ENCODE assay signal across 15 cellular contexts in the genomic region with DNA sequence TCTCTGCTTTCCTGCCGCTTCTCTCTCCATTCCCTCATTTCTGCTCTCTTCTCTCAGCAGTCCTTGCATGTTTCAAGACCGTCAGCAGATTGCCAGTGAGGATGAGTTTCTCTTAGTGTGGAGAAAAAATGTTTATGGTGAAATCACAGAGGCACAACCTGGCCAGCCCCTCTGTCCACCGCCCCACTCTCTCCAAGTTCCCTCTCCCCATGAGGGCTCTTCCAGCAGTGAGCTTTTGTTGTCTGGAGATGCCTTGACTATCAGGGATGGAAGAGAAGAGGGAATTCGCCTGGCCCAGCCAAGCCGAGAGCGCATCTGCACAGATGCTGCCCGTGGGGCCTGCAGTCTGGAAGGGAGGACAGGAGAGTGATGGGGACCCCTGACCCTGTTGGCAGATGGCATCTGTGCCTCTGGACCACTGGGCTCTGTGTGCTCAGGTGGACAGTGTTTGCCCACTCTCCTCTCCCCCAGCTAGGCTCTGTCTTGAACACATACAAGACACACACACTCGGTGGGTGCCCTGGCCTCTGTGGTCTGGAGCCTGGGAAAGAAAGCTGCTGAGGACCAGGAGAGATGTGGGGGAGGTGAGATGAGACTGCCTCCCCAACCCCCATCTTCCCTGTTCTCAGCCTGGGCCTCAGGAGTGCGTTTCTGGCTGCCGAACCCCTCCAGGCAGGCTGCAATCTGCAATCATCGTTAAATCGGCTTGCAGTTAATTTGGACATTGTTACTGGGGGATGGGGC. TPM values are rescaled to one million over a fixed set of nuclear protein-coding genes. Genes with fewer than 3 reads are reported as not detected.
DNase-seq lines count a peak whose midpoint lies in the region; ATAC-seq and TF ChIP-seq lines count a peak whose summit lies in the region.
"Had no signal": no experiment of that assay in that cellular context is flagged by ENCODE, and none has a peak within 500 bp of the region (broad histone marks: within the 10 kb centered on the region; RNA-seq: fewer than 3 reads in every experiment).

No MANE protein-coding gene starts in this region.

- peak; percentile 59 for DNase-seq in GM23338 (ENCODE audit: low spot score)
- peak; percentile 26 for DNase-seq in SK-N-DZ (ENCODE audit: low spot score)
- DNase-seq in retina, result peak; percentile 63
- no peak for DNase-seq in Ammon's horn (ENCODE audit: low spot score)
- DNase-seq in hippocampal formation (lab: John Stamatoyannopoulos, UW), result no peak
- DNase-seq in GF-D8 (lab: John Stamatoyannopoulos, UW), result no peak
- no peak for DNase-seq in HUDEP-2 (lab: John Stamatoyannopoulos, UW; ENCODE audit: unreplicated experiment in 76 of 76)
- DNase-seq: activated T-cell treated with anti-CD3 and anti-CD28 coated beads for 4 hours; Calu3; cerebellar nuclear complex; gastrocnemius medialis; NCI-H2081 treated with DMSO at 0.1 percent for 48 hours; stimulated activated CD4-positive, alpha-beta T cell treated with anti-CD3 and anti-CD28 coated beads, Interleukin-15, amount 100 ng/mL, for 24 hours had no signal

- H3K4me3 ChIP-seq in GM23338 (peak overlapping the region; percentile 53), iPS-15b (ENCODE audit: low read depth, low read length) (peak overlapping the region; percentile 38)
- H3K4me3 ChIP-seq: gastrocnemius medialis had no signal

- H3K9me3 Mint-ChIP-seq in GM23338, result no peaks in the 10 kb centered on the region
- H3K9me3 Mint-ChIP-seq: stimulated activated effector memory CD8-positive, alpha-beta T cell treated with anti-CD3 and anti-CD28 coated beads, Interleukin-12 subunit alpha, Interleukin-12 subunit beta, amount 100 ng/mL, for 72 hours had no signal

- H3K4me1 Mint-ChIP-seq in GM23338, result peaks cover 62% of the 10 kb centered on the region

- peak overlapping the region; percentile 96 for H3K27ac Mint-ChIP-seq in GM23338
- H3K27ac Mint-ChIP-seq: stimulated activated effector memory CD8-positive, alpha-beta T cell treated with anti-CD3 and anti-CD28 coated beads, Interleukin-12 subunit alpha, Interleukin-12 subunit beta, amount 100 ng/mL, for 72 hours had no signal

- peak overlapping the region; percentile 85 for H3K4me2 ChIP-seq in GM23338

- no peaks in the 10 kb centered on the region for H3K27me3 ChIP-seq in GM23338 (ENCODE audit: insufficient read depth)
- no peaks in the 10 kb centered on the region for H3K27me3 ChIP-seq in iPS-15b (ENCODE audit: control insufficient read depth, insufficient read depth, low read length)

- peaks cover 26% of the 10 kb centered on the region for H3K36me3 Mint-ChIP-seq in GM23338 (ENCODE audit: low read depth)

- H3K79me2 ChIP-seq in GM23338 (replicated peaks; ENCODE audit: insufficient read depth), result peaks cover 93% of the 10 kb centered on the region

- peaks cover 24% of the 10 kb centered on the region for H3K27me3 Mint-ChIP-seq in GM23338 (ENCODE audit: insufficient read depth, low read depth, poor library complexity)

- peaks cover 32% of the 10 kb centered on the region for H4K20me1 ChIP-seq in GM23338 (replicated peaks; ENCODE audit: insufficient read depth)

- peak overlapping the region; percentile 97 for H3K27ac ChIP-seq in GM23338 (ENCODE audit: low read depth)

- peak overlapping the region; percentile 75 for H3K4me3 Mint-ChIP-seq in GM23338
- H3K4me3 Mint-ChIP-seq: stimulated activated effector memory CD8-positive, alpha-beta T cell treated with anti-CD3 and anti-CD28 coated beads, Interleukin-12 subunit alpha, Interleukin-12 subunit beta, amount 100 ng/mL, for 72 hours had no signal

- no peak overlapping the region for H2AFZ ChIP-seq in GM23338

- no peaks in the 10 kb centered on the region for H3K36me3 ChIP-seq in GM23338 (ENCODE audit: insufficient read depth)
- peaks cover 18% of the 10 kb centered on the region for H3K36me3 ChIP-seq in iPS-15b (ENCODE audit: control insufficient read depth, insufficient read depth, low read length)
- H3K36me3 ChIP-seq: gastrocnemius medialis had no signal

- H3K4me1 ChIP-seq in GM23338 (ENCODE audit: insufficient read depth) (peaks cover 61% of the 10 kb centered on the region), iPS-15b (ENCODE audit: control insufficient read depth, insufficient read depth, low read length) (peaks cover 37% of the 10 kb centered on the region)

- TF ChIP-seq CTCF in GM23338 (conservative IDR thresholded peaks at IDR 0.05; ENCODE audit: low read depth in 2 of 2), result no peak

- H3K9me2 ChIP-seq in GM23338 (ENCODE audit: insufficient read depth), result no peaks in the 10 kb centered on the region

- peak; percentile 12 for ATAC-seq in GM23338
- ATAC-seq: gastrocnemius medialis; stimulated activated effector memory CD8-positive, alpha-beta T cell treated with anti-CD3 and anti-CD28 coated beads, Interleukin-12 subunit alpha, Interleukin-12 subunit beta, amount 100 ng/mL, for 72 hours had no signal

- H3F3A ChIP-seq in GM23338 (replicated peaks; ENCODE audit: low read depth), result peaks cover 9% of the 10 kb centered on the region; the same call in 1 of the 2 replicates

- H3K9me3 ChIP-seq in iPS-15b (ENCODE audit: control insufficient read depth, insufficient read depth, low read length), result no peaks in the 10 kb centered on the region
- H3K9me3 ChIP-seq: gastrocnemius medialis had no signal

- H3K9ac ChIP-seq in iPS-15b (ENCODE audit: low read depth, low read length), result peak overlapping the region; percentile 54

TF ChIP-seq in GM23338, 12 proteins besides CTCF, POLR2A, EP300 and RAD21 (continues in another document):
- TF ChIP-seq STAT1 (IDR thresholded peaks at IDR 0.05; ENCODE audit: unreplicated experiment) (no peak), EZH2phosphoT487 (IDR thresholded peaks at IDR 0.05; ENCODE audit: unreplicated experiment) (no peak), ZNF331 (CRISPR knock-in tag; IDR thresholded peaks at IDR 0.05; ENCODE audit: low read depth) (no peak), POLR2AphosphoS5 (IDR thresholded peaks at IDR 0.05; ENCODE audit: low read depth) (no peak; the same call in none of the 2 replicates)
- TF ChIP-seq, protein P1, sequence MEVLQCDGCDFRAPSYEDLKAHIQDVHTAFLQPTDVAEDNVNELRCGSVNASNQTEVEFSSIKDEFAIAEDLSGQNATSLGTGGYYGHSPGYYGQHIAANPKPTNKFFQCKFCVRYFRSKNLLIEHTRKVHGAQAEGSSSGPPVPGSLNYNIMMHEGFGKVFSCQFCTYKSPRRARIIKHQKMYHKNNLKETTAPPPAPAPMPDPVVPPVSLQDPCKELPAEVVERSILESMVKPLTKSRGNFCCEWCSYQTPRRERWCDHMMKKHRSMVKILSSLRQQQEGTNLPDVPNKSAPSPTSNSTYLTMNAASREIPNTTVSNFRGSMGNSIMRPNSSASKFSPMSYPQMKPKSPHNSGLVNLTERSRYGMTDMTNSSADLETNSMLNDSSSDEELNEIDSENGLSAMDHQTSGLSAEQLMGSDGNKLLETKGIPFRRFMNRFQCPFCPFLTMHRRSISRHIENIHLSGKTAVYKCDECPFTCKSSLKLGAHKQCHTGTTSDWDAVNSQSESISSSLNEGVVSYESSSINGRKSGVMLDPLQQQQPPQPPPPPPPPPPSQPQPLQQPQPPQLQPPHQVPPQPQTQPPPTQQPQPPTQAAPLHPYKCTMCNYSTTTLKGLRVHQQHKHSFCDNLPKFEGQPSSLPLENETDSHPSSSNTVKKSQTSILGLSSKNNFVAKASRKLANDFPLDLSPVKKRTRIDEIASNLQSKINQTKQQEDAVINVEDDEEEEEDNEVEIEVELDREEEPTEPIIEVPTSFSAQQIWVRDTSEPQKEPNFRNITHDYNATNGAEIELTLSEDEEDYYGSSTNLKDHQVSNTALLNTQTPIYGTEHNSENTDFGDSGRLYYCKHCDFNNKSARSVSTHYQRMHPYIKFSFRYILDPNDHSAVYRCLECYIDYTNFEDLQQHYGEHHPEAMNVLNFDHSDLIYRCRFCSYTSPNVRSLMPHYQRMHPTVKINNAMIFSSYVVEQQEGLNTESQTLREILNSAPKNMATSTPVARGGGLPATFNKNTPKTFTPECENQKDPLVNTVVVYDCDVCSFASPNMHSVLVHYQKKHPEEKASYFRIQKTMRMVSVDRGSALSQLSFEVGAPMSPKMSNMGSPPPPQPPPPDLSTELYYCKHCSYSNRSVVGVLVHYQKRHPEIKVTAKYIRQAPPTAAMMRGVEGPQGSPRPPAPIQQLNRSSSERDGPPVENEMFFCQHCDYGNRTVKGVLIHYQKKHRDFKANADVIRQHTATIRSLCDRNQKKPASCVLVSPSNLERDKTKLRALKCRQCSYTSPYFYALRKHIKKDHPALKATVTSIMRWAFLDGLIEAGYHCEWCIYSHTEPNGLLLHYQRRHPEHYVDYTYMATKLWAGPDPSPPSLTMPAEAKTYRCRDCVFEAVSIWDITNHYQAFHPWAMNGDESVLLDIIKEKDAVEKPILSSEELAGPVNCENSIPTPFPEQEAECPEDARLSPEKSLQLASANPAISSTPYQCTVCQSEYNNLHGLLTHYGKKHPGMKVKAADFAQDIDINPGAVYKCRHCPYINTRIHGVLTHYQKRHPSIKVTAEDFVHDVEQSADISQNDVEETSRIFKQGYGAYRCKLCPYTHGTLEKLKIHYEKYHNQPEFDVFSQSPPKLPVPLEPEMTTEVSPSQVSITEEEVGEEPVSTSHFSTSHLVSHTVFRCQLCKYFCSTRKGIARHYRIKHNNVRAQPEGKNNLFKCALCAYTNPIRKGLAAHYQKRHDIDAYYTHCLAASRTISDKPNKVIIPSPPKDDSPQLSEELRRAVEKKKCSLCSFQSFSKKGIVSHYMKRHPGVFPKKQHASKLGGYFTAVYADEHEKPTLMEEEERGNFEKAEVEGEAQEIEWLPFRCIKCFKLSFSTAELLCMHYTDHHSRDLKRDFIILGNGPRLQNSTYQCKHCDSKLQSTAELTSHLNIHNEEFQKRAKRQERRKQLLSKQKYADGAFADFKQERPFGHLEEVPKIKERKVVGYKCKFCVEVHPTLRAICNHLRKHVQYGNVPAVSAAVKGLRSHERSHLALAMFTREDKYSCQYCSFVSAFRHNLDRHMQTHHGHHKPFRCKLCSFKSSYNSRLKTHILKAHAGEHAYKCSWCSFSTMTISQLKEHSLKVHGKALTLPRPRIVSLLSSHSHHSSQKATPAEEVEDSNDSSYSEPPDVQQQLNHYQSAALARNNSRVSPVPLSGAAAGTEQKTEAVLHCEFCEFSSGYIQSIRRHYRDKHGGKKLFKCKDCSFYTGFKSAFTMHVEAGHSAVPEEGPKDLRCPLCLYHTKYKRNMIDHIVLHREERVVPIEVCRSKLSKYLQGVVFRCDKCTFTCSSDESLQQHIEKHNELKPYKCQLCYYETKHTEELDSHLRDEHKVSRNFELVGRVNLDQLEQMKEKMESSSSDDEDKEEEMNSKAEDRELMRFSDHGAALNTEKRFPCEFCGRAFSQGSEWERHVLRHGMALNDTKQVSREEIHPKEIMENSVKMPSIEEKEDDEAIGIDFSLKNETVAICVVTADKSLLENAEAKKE (CRISPR knock-in tag; IDR thresholded peaks at IDR 0.05), result no peak

RNA-seq across cellular contexts. Expression of a gene that starts 4.4 kb away (rescaled TPM):
- total RNA-seq in GM23338 (2014; rRNA removed; shearing (Covaris generic)), result 314 and 367 TPM in 2 replicates
- 240 and 241 TPM in 2 replicates for polyA plus RNA-seq in GM23338 (2016; fragmentation: Nextera tagmentation; extraction: Ambion mirVana)
- 94.1 and 96.8 TPM in 2 replicates for polyA plus RNA-seq in SK-N-DZ (2014; cell fraction: cytosol; rRNA removed)
- 45.4 and 55.7 TPM in 2 replicates for polyA plus RNA-seq in SK-N-DZ (2014; cell fraction: nucleus; rRNA removed)

RNA-seq across cellular contexts. Expression of a gene that starts 55.9 kb away (rescaled TPM):
- total RNA-seq in GM23338 (2014; rRNA removed; shearing (Covaris generic)), result not detected in 2 replicates
- polyA plus RNA-seq in GM23338 (2016; fragmentation: Nextera tagmentation; extraction: Ambion mirVana), result not detected in 2 replicates
- polyA plus RNA-seq in SK-N-DZ (2014; cell fraction: cytosol; rRNA removed), result not detected in 2 replicates
- not detected in 2 replicates for polyA plus RNA-seq in SK-N-DZ (2014; cell fraction: nucleus; rRNA removed)
- total RNA-seq: Calu3, gastrocnemius medialis had no signal

Comparison
In these comparisons a context has a peak if more than half of its experiments do, and no peak if none do; other contexts are left out.
1. DNase-seq: peak in GM23338 (single experiment), SK-N-DZ (single experiment) and retina (single experiment); none in Ammon's horn (single experiment), hippocampal formation (0 of 2), GF-D8 (single experiment) and HUDEP-2 (0 of 76).